8 cellular contexts compared by ENCODE assay signal in the genomic region with DNA sequence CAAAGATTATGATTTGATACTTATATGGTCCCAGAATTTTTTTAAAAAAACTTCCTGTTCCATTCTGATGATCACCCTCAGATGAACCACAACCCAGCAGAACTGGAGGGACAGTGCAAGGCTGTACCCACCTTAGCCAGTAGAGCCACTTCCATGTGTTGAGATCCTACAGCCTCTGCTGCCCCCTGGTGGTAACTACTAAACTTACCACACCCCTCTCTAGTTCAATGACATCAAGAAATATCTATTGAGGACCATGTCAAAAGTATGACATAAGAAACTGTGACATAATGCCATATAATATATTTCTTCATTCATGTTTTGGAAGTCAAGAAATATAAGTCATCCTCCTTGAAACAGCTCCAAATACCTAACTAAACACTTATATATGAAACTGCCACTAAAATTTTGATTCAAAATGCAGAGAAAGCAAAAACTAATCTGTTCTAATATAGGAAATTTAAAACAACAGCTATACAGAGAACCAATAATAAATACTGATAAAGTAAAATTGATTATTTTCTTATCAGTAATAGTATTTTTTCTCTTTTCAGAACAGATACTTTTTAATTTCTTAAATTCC.
A peak's percentile ranks its signal among the peaks of the same experiment; 100 is the strongest.
DNase-seq lines count a peak whose midpoint lies in the region; ATAC-seq and TF ChIP-seq lines count a peak whose summit lies in the region.

No MANE protein-coding gene starts in this region.

- H3K36me3 Mint-ChIP-seq in CD4-positive, alpha-beta memory T cell: no peaks in the 10 kb centered on the region

- H3K27me3 Mint-ChIP-seq in CD4-positive, alpha-beta memory T cell: peaks cover 0 to 6% of the 10 kb centered on the region in 2 donors

- no peaks in the 10 kb centered on the region for H3K9me3 ChIP-seq in CD4-positive, alpha-beta memory T cell (ENCODE audit: control insufficient read depth in 1 of 2, low read length in 2 of 2)
- H3K9me3 ChIP-seq in lower lobe of right lung: no peaks in the 10 kb centered on the region

- H3K4me3 ChIP-seq in CD4-positive, alpha-beta memory T cell (ENCODE audit: low read length in 2 of 2): no peak overlapping the region
- no peak overlapping the region for H3K4me3 ChIP-seq in dorsolateral prefrontal cortex
- H3K4me3 ChIP-seq in lower lobe of right lung: no peak overlapping the region

- H3K36me3 ChIP-seq in CD4-positive, alpha-beta memory T cell (ENCODE audit: insufficient read depth, low read length): no peaks in the 10 kb centered on the region
- H3K36me3 ChIP-seq in lower lobe of right lung: no peaks in the 10 kb centered on the region

- ATAC-seq in GM19328 (IDR thresholded peaks at IDR 0.05; ENCODE audit: unreplicated experiment) (peak; percentile 99), HG03378 (IDR thresholded peaks at IDR 0.05; ENCODE audit: unreplicated experiment) (peak; percentile 100), lower lobe of right lung (peak; percentile 95 to 96)

- H3K4me1 Mint-ChIP-seq in CD4-positive, alpha-beta memory T cell: no peaks in the 10 kb centered on the region

- CTCF ChIA-PET in CD4-positive, alpha-beta memory T cell (lab: Charles Lee; ENCODE audit: partially characterized antibody): interaction anchor here (0.6 to 8.2 kb wide), 18 partner anchors 9 to 1101 kb away, joined by 3 to 71 read pairs (median 3); no protein-coding TSS in a partner anchor

- intact Hi-C loops in CD4-positive, alpha-beta memory T cell (cut with micrococcal nuclease): loop anchor here (1.0 kb wide), 3 partner anchors 430 to 603 kb away; no protein-coding TSS in a partner anchor
- intact Hi-C loops in dorsolateral prefrontal cortex (cut with DNase I) (loop anchor here (2.0 to 5.0 kb wide), 5 partner anchors 429 to 777 kb away; no protein-coding TSS in a partner anchor), lower lobe of right lung (cut with DNase I) (loop anchor here (5.0 kb wide), 1 partner anchor 601 kb away; no protein-coding TSS in a partner anchor)

- peak; percentile 83 to 99 (median 94) for TF ChIP-seq CTCF in dorsolateral prefrontal cortex (IDR thresholded peaks at IDR 0.05 in 54 of 56, conservative IDR thresholded peaks at IDR 0.05 in 2 of 56; ENCODE audit: low read depth in 1 of 56, partially characterized antibody in 56 of 56)
- peak; percentile 88 for TF ChIP-seq CTCF in lower lobe of right lung (IDR thresholded peaks at IDR 0.05)

- no peak overlapping the region for H3K4me3 Mint-ChIP-seq in CD4-positive, alpha-beta memory T cell

- H3K4me1 ChIP-seq in CD4-positive, alpha-beta memory T cell (ENCODE audit: insufficient read depth, low read length): no peaks in the 10 kb centered on the region
- no peaks in the 10 kb centered on the region for H3K4me1 ChIP-seq in lower lobe of right lung

- H3K27me3 ChIP-seq in CD4-positive, alpha-beta memory T cell (ENCODE audit: insufficient read depth, low read length): no peaks in the 10 kb centered on the region
- H3K27me3 ChIP-seq in dorsolateral prefrontal cortex: no peaks in the 10 kb centered on the region
- H3K27me3 ChIP-seq in lower lobe of right lung (ENCODE audit: low read depth): no peaks in the 10 kb centered on the region

- H3K9me3 Mint-ChIP-seq in CD4-positive, alpha-beta memory T cell: peaks cover 0 to 2% (median 0%) of the 10 kb centered on the region in 8 donors

- POLR2A ChIA-PET in CD4-positive, alpha-beta memory T cell (lab: Charles Lee; ENCODE audit: partially characterized antibody): no interaction called here

- no peak overlapping the region for H3K27ac ChIP-seq in CD4-positive, alpha-beta memory T cell (ENCODE audit: low read depth, low read length)
- no peak overlapping the region for H3K27ac ChIP-seq in dorsolateral prefrontal cortex
- H3K27ac ChIP-seq in lower lobe of right lung: no peak overlapping the region

- peak; percentile 61 to 67 (median 66) for DNase-seq in CD4-positive, alpha-beta memory T cell
- DNase-seq in NCI-H526 (lab: John Stamatoyannopoulos, UW) (peak; percentile 76 to 87), dorsolateral prefrontal cortex (peak in 9 of 10 donors; percentile 38 to 88 (median 72)), lower lobe of right lung (peak; percentile 48)
- peak; percentile 63 for DNase-seq in activated CD4-positive, alpha-beta T cell treated with anti-CD3 and anti-CD28 coated beads, Interleukin-2, amount 50 U/mL, for 1 hour
- DNase-seq in stimulated activated CD8-positive, alpha-beta memory T cell treated with anti-CD3 and anti-CD28 coated beads, Interleukin-12 subunit alpha, Interleukin-12 subunit beta, amount 100 ng/mL, for 4 hours (ENCODE audit: low read depth): peak; percentile 1

- no peak overlapping the region for H3K27ac Mint-ChIP-seq in CD4-positive, alpha-beta memory T cell

Comparison
In these comparisons a context has a peak if more than half of its experiments do, and no peak if none do; other contexts are left out.
1. DNase-seq: peak in every context shown above with its lines; median percentile 82 in NCI-H526; 72 in dorsolateral prefrontal cortex; 66 in CD4-positive, alpha-beta memory T cell; 63 in activated CD4-positive, alpha-beta T cell treated with anti-CD3 and anti-CD28 coated beads, Interleukin-2, amount 50 U/mL, for 1 hour; 48 in lower lobe of right lung; 1 in stimulated activated CD8-positive, alpha-beta memory T cell treated with anti-CD3 and anti-CD28 coated beads, Interleukin-12 subunit alpha, Interleukin-12 subunit beta, amount 100 ng/mL, for 4 hours.